ENCODE assay signal across 1 cellular context in the genomic region with DNA sequence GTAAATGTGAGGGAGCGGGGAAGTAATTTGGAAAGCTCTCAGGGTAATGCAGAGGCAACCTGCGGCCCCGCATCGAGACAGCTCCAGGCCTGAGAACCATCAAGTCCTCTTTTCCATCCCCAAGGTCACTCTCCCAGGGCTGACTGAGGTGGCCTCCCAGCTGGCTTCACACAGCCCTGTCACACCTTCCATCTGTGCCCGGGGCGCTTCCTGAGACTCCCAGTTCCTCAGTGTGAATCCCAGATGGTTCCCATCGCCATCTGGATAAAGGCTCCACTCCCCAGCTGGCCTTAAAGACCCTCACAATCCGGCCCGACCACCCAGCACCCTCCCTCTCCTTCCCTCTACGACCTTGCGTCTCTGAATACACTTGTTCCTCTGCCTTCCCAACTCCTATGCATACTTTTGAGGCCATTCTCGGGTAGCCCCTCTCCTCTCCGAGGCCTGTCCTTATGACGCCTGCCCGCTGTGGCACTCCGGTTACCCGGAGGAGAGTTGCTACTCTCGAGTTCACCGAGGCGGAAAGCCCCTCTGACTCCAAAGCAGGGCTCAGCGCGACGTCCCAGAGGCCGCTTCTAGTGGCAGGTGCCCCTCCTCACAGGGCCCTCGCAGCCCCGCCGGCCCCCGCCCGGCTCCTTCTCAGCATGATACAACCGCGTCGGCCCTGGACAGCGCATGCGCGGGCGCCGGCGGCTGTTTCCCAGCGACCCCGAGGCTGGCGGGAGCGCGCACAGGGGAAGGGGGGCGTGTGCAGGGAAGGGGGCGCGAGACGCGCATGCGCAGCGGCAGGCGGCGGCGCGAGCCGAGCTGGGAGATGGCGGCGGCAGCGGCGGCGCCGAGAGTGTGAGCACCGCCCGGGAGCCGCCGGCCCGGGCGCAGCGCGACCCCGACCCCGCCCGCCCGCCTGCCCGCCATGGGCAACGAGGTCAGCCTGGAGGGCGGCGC.
TF ChIP-seq lines count a peak whose summit lies in the region.

A gene with protein sequence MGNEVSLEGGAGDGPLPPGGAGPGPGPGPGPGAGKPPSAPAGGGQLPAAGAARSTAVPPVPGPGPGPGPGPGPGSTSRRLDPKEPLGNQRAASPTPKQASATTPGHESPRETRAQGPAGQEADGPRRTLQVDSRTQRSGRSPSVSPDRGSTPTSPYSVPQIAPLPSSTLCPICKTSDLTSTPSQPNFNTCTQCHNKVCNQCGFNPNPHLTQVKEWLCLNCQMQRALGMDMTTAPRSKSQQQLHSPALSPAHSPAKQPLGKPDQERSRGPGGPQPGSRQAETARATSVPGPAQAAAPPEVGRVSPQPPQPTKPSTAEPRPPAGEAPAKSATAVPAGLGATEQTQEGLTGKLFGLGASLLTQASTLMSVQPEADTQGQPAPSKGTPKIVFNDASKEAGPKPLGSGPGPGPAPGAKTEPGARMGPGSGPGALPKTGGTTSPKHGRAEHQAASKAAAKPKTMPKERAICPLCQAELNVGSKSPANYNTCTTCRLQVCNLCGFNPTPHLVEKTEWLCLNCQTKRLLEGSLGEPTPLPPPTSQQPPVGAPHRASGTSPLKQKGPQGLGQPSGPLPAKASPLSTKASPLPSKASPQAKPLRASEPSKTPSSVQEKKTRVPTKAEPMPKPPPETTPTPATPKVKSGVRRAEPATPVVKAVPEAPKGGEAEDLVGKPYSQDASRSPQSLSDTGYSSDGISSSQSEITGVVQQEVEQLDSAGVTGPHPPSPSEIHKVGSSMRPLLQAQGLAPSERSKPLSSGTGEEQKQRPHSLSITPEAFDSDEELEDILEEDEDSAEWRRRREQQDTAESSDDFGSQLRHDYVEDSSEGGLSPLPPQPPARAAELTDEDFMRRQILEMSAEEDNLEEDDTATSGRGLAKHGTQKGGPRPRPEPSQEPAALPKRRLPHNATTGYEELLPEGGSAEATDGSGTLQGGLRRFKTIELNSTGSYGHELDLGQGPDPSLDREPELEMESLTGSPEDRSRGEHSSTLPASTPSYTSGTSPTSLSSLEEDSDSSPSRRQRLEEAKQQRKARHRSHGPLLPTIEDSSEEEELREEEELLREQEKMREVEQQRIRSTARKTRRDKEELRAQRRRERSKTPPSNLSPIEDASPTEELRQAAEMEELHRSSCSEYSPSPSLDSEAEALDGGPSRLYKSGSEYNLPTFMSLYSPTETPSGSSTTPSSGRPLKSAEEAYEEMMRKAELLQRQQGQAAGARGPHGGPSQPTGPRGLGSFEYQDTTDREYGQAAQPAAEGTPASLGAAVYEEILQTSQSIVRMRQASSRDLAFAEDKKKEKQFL (N-terminal part only) (plus strand): TSS at position 788 of the 945 bp plus-strand sequence. CDS start 126 bp downstream, at position 914.

TF ChIP-seq in HCT116, 20 proteins besides CTCF, POLR2A, EP300 and RAD21 (continued from another document):
- TF ChIP-seq, protein P1, sequence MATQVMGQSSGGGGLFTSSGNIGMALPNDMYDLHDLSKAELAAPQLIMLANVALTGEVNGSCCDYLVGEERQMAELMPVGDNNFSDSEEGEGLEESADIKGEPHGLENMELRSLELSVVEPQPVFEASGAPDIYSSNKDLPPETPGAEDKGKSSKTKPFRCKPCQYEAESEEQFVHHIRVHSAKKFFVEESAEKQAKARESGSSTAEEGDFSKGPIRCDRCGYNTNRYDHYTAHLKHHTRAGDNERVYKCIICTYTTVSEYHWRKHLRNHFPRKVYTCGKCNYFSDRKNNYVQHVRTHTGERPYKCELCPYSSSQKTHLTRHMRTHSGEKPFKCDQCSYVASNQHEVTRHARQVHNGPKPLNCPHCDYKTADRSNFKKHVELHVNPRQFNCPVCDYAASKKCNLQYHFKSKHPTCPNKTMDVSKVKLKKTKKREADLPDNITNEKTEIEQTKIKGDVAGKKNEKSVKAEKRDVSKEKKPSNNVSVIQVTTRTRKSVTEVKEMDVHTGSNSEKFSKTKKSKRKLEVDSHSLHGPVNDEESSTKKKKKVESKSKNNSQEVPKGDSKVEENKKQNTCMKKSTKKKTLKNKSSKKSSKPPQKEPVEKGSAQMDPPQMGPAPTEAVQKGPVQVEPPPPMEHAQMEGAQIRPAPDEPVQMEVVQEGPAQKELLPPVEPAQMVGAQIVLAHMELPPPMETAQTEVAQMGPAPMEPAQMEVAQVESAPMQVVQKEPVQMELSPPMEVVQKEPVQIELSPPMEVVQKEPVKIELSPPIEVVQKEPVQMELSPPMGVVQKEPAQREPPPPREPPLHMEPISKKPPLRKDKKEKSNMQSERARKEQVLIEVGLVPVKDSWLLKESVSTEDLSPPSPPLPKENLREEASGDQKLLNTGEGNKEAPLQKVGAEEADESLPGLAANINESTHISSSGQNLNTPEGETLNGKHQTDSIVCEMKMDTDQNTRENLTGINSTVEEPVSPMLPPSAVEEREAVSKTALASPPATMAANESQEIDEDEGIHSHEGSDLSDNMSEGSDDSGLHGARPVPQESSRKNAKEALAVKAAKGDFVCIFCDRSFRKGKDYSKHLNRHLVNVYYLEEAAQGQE (IDR thresholded peaks at IDR 0.05; ENCODE audit: low read depth), result 0 out of 2 replicates have a peak, but pooled peaks have one; percentile 10
- TF ChIP-seq CBX3 (IDR thresholded peaks at IDR 0.05; ENCODE audit: low read depth), result no peak
- TF ChIP-seq ZFX (IDR thresholded peaks at IDR 0.05), result peak; percentile 42; the same call in 1 of the 2 replicates
TF ChIP-seq in HCT116: peak in this region for 3.
